ENCODE assay signal across 18 cellular contexts in genomic region chr10:98408799-98409198, GRCh38. TPM values are rescaled to one million over a fixed set of nuclear protein-coding genes. Genes with fewer than 3 reads are reported as not detected.
DNase-seq lines count a peak whose midpoint lies in the region; ATAC-seq and TF ChIP-seq lines count a peak whose summit lies in the region.
"Had no signal": no experiment of that assay in that cellular context is flagged by ENCODE, and none has a peak within 500 bp of the region (broad histone marks: within the 10 kb centered on the region; RNA-seq: fewer than 3 reads in every experiment).

No MANE protein-coding gene starts in this region.

- POLR2A ChIA-PET in WTC11 (lab: Charles Lee), result no interaction called here
- POLR2A ChIA-PET in naive thymus-derived CD4-positive, alpha-beta T cell (lab: Charles Lee), result no interaction called here

- no peak overlapping the region for H3K4me3 ChIP-seq in naive thymus-derived CD4-positive, alpha-beta T cell (ENCODE audit: low read length)
- H3K4me3 ChIP-seq: SK-N-MC had no signal

- no peaks in the 10 kb centered on the region for H3K9me3 ChIP-seq in naive thymus-derived CD4-positive, alpha-beta T cell (ENCODE audit: control insufficient read depth in 2 of 3, low read length in 3 of 3)

- CTCF ChIA-PET in WTC11 (lab: Charles Lee), result interaction anchor here (0.7 to 3.1 kb wide), 3 partner anchors 16 to 99 kb away, joined by 3 to 23 read pairs (median 3); no protein-coding TSS in a partner anchor
- CTCF ChIA-PET in naive thymus-derived CD4-positive, alpha-beta T cell (lab: Charles Lee), result no interaction called here

- peaks cover 0 to 4% (median 0%) of the 10 kb centered on the region in 3 experiments for H3K36me3 ChIP-seq in naive thymus-derived CD4-positive, alpha-beta T cell (ENCODE audit: control insufficient read depth in 2 of 3, insufficient read depth in 3 of 3, low read length in 3 of 3)

- no peaks in the 10 kb centered on the region for H3K27me3 ChIP-seq in naive thymus-derived CD4-positive, alpha-beta T cell (ENCODE audit: control insufficient read depth in 2 of 2, insufficient read depth in 2 of 2, low read length in 2 of 2)

- DNase-seq in GM13977 (ENCODE audit: low spot score) (peak; percentile 66), WTC11 (ENCODE audit: low spot score) (no peak), ACHN (no peak), NCI-H1048 (lab: John Stamatoyannopoulos, UW) (no peak), cerebellum (ENCODE audit: low spot score) (no peak)
- DNase-seq in naive thymus-derived CD4-positive, alpha-beta T cell, result no peak
- DNase-seq: CD4-positive, CD25-positive, alpha-beta regulatory T cell; DMS79; H9; KBM-7; NCI-H1436 treated with DMSO at 0.1 percent for 48 hours; NCI-H2081 treated with DMSO at 0.1 percent for 48 hours; NCI-H2227 treated with DMSO at 0.1 percent for 48 hours; NCI-H524 treated with DMSO at 0.1 percent for 48 hours; Right ventricle myocardium superior; T-cell had no signal

- peak overlapping the region; percentile 33; the same call in 1 of the 2 replicates for H3K27ac Mint-ChIP-seq in WTC11
- H3K27ac Mint-ChIP-seq in naive thymus-derived CD4-positive, alpha-beta T cell, result peak overlapping the region in 2 of 9 donors; percentile 12 to 14
- H3K27ac Mint-ChIP-seq: CD4-positive, CD25-positive, alpha-beta regulatory T cell; T-cell had no signal

- TF ChIP-seq CTCF in GM13977 (IDR thresholded peaks at IDR 0.05; ENCODE audit: extremely low read depth, insufficient read depth, missing control alignments) (no peak), WTC11 (IDR thresholded peaks at IDR 0.05) (no peak)

- no peaks in the 10 kb centered on the region for H3K9me3 Mint-ChIP-seq in WTC11
- no peaks in the 10 kb centered on the region for H3K9me3 Mint-ChIP-seq in naive thymus-derived CD4-positive, alpha-beta T cell
- H3K9me3 Mint-ChIP-seq: CD4-positive, CD25-positive, alpha-beta regulatory T cell; H9; T-cell had no signal

- ATAC-seq in GM21723 (IDR thresholded peaks at IDR 0.05; ENCODE audit: unreplicated experiment) (peak; percentile 47), WTC11 (no peak)
- ATAC-seq in naive thymus-derived CD4-positive, alpha-beta T cell, result peak; percentile 26
- ATAC-seq: T-cell had no signal

- in situ Hi-C loops in GM13977 (cut with MboI; ENCODE audit: low pct_unique_long_range_greater_than_20kb, low sequenced_read_pairs, unreplicated experiment) (no loop called here), ACHN (cut with HindIII; ENCODE audit: low pct_ligation_motif_present, low pct_unique_long_range_greater_than_20kb, low sequenced_read_pairs) (no loop called here)

- H3K27ac ChIP-seq in naive thymus-derived CD4-positive, alpha-beta T cell (ENCODE audit: low read depth, low read length), result no peak overlapping the region
- H3K27ac ChIP-seq: SK-N-MC had no signal

- H3K4me3 Mint-ChIP-seq in WTC11, result no peak overlapping the region
- H3K4me3 Mint-ChIP-seq in naive thymus-derived CD4-positive, alpha-beta T cell, result no peak overlapping the region
- H3K4me3 Mint-ChIP-seq: CD4-positive, CD25-positive, alpha-beta regulatory T cell; H9; T-cell had no signal

- peaks cover 3% of the 10 kb centered on the region for H3K4me1 Mint-ChIP-seq in WTC11
- peaks cover 6 to 23% (median 11%) of the 10 kb centered on the region in 7 donors for H3K4me1 Mint-ChIP-seq in naive thymus-derived CD4-positive, alpha-beta T cell

- H3K36me3 Mint-ChIP-seq in WTC11, result no peaks in the 10 kb centered on the region; the same call in 1 of the 2 replicates
- H3K36me3 Mint-ChIP-seq in naive thymus-derived CD4-positive, alpha-beta T cell, result peaks cover 0 to 15% (median 4%) of the 10 kb centered on the region in 5 donors

- no peaks in the 10 kb centered on the region for H3K27me3 Mint-ChIP-seq in WTC11 (ENCODE audit: low read depth)
- no peaks in the 10 kb centered on the region for H3K27me3 Mint-ChIP-seq in naive thymus-derived CD4-positive, alpha-beta T cell
- H3K27me3 Mint-ChIP-seq: CD4-positive, CD25-positive, alpha-beta regulatory T cell; T-cell had no signal

- intact Hi-C loops in naive thymus-derived CD4-positive, alpha-beta T cell (cut with micrococcal nuclease), result no loop called here

- H3K4me1 ChIP-seq in naive thymus-derived CD4-positive, alpha-beta T cell (ENCODE audit: control insufficient read depth in 2 of 2, insufficient read depth in 2 of 2, low read length in 2 of 2), result no peaks in the 10 kb centered on the region

TF ChIP-seq in WTC11, 78 proteins besides CTCF, POLR2A, EP300 and RAD21 (continues in another document):
- TF ChIP-seq ZNF232 (CRISPR knock-in tag; IDR thresholded peaks at IDR 0.05) (no peak), FOXK1 (CRISPR knock-in tag; IDR thresholded peaks at IDR 0.05) (no peak), PRRX2 (CRISPR knock-in tag; IDR thresholded peaks at IDR 0.05) (no peak), ESRRA (CRISPR knock-in tag; IDR thresholded peaks at IDR 0.05; ENCODE audit: borderline replicate concordance) (no peak)
- TF ChIP-seq, protein P1, sequence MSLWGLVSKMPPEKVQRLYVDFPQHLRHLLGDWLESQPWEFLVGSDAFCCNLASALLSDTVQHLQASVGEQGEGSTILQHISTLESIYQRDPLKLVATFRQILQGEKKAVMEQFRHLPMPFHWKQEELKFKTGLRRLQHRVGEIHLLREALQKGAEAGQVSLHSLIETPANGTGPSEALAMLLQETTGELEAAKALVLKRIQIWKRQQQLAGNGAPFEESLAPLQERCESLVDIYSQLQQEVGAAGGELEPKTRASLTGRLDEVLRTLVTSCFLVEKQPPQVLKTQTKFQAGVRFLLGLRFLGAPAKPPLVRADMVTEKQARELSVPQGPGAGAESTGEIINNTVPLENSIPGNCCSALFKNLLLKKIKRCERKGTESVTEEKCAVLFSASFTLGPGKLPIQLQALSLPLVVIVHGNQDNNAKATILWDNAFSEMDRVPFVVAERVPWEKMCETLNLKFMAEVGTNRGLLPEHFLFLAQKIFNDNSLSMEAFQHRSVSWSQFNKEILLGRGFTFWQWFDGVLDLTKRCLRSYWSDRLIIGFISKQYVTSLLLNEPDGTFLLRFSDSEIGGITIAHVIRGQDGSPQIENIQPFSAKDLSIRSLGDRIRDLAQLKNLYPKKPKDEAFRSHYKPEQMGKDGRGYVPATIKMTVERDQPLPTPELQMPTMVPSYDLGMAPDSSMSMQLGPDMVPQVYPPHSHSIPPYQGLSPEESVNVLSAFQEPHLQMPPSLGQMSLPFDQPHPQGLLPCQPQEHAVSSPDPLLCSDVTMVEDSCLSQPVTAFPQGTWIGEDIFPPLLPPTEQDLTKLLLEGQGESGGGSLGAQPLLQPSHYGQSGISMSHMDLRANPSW (CRISPR knock-in tag; conservative IDR thresholded peaks at IDR 0.05; ENCODE audit: low read depth), result no peak
- TF ChIP-seq, protein P2, sequence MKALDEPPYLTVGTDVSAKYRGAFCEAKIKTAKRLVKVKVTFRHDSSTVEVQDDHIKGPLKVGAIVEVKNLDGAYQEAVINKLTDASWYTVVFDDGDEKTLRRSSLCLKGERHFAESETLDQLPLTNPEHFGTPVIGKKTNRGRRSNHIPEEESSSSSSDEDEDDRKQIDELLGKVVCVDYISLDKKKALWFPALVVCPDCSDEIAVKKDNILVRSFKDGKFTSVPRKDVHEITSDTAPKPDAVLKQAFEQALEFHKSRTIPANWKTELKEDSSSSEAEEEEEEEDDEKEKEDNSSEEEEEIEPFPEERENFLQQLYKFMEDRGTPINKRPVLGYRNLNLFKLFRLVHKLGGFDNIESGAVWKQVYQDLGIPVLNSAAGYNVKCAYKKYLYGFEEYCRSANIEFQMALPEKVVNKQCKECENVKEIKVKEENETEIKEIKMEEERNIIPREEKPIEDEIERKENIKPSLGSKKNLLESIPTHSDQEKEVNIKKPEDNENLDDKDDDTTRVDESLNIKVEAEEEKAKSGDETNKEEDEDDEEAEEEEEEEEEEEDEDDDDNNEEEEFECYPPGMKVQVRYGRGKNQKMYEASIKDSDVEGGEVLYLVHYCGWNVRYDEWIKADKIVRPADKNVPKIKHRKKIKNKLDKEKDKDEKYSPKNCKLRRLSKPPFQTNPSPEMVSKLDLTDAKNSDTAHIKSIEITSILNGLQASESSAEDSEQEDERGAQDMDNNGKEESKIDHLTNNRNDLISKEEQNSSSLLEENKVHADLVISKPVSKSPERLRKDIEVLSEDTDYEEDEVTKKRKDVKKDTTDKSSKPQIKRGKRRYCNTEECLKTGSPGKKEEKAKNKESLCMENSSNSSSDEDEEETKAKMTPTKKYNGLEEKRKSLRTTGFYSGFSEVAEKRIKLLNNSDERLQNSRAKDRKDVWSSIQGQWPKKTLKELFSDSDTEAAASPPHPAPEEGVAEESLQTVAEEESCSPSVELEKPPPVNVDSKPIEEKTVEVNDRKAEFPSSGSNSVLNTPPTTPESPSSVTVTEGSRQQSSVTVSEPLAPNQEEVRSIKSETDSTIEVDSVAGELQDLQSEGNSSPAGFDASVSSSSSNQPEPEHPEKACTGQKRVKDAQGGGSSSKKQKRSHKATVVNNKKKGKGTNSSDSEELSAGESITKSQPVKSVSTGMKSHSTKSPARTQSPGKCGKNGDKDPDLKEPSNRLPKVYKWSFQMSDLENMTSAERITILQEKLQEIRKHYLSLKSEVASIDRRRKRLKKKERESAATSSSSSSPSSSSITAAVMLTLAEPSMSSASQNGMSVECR (CRISPR knock-in tag; IDR thresholded peaks at IDR 0.05; ENCODE audit: borderline replicate concordance), result no peak

RNA-seq across cellular contexts. Expression of gene PYROXD2, which starts 6.2 kb away (rescaled TPM):
- total RNA-seq in WTC11 (2021) (7.0 to 8.6 TPM (median 8.1 TPM) in 3 replicates), cerebellum (5.3 TPM)
- 10 to 100 TPM; 11.9 to 37.1 (median 26.9) TPM for total RNA-seq in naive thymus-derived CD4-positive, alpha-beta T cell
- polyA plus RNA-seq in naive thymus-derived CD4-positive, alpha-beta T cell, result 1 to 10 TPM; 5.6 TPM

RNA-seq across cellular contexts. Expression of gene HPS1, which starts 37.9 kb away (rescaled TPM):
- total RNA-seq in WTC11 (2021) (43.4 to 49.3 TPM (median 47.4 TPM) in 3 replicates), cerebellum (12.6 TPM)
- total RNA-seq in naive thymus-derived CD4-positive, alpha-beta T cell, result 100 to 1,000 TPM in 2 of 5 experiments, 10 to 100 TPM in 3; 68.5 to 107 (median 90.9) TPM
- 10 to 100 TPM; 54.3 to 70.8 TPM for polyA plus RNA-seq in naive thymus-derived CD4-positive, alpha-beta T cell
